Comparison of ENCODE assay signal across 8 cellular contexts in the genomic region with DNA sequence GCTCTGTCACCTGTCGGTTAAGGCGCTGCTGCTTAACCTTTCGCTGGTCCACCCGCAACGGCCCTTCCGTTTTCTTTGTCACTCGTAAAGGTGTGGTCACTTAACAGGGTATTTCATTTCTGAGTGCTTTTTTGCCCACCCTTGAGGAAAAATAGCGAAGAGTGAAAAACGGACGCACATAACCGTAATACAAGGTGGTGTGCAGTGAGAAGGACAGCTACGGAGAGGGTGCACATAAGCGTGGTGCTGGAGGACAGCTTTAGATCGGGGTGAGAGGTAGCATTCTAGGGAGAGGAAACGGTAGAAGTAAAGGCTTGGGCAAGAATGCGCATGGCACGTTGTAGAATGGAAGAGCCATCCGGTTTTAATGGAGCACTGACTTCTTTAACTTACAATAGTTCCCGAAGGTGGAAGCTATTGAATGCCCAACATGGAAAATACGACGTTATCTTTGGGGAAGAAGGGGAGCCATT. TPM values are rescaled to one million over a fixed set of nuclear protein-coding genes. Genes with fewer than 3 reads are reported as not detected.
DNase-seq lines count a peak whose midpoint lies in the region; ATAC-seq, FAIRE-seq and TF ChIP-seq lines count a peak whose summit lies in the region.

No MANE protein-coding gene starts in this region.

- peak overlapping the region; percentile 86 to 92 (median 86) for H3K4me3 Mint-ChIP-seq in T-cell

- H3K27ac Mint-ChIP-seq in T-cell, result peak overlapping the region; percentile 44 to 46

- TF ChIP-seq CTCF in pancreas (IDR thresholded peaks at IDR 0.05), result no peak

- intact Hi-C loops in pancreas (cut with DNase I), result loop anchor here in 1 of 3 donors (10.0 kb wide), 1 partner anchor 134 kb away; no protein-coding TSS in a partner anchor

- 0% methylated on average over 21 of the region's 21 CpGs for WGBS in esophagus, 2 donors
- 0% methylated on average over 21 of the region's 21 CpGs for WGBS in pancreas, 2 donors

- CTCF ChIA-PET in T-cell (lab: Charles Lee), result interaction anchor here in 1 of 2 donors (1.7 kb wide), 1 partner anchor 107 kb away, joined by 4 read pairs; no protein-coding TSS in a partner anchor

- DNase-seq in NCI-H82 (lab: John Stamatoyannopoulos, UW), result peak; percentile 17
- DNase-seq in NCI-H82 treated with DMSO at 0.1 percent for 48 hours (lab: John Stamatoyannopoulos, UW; ENCODE audit: unreplicated experiment), result no peak
- peak in 17 of 34 experiments; percentile 4 to 28 (median 12) for DNase-seq in T-cell
- DNase-seq in pancreas, result no peak
- no peak for DNase-seq in putamen (ENCODE audit: low spot score)
- DNase-seq in NCI-H446 treated with DMSO at 0.1 percent for 48 hours (lab: John Stamatoyannopoulos, UW), result no peak

- FAIRE-seq in pancreas (lab: Jason Lieb, UNC), result no peak

- H3K9me3 ChIP-seq in esophagus (ENCODE audit: control insufficient read depth in 2 of 2, insufficient read depth in 1 of 2, low read depth in 1 of 2, low read length in 1 of 2) (no peaks in the 10 kb centered on the region), pancreas (no peaks in the 10 kb centered on the region)

- H3K4me1 ChIP-seq in esophagus (ENCODE audit: control insufficient read depth in 2 of 2, insufficient read depth in 2 of 2, low read length in 1 of 2) (peaks cover 3 to 5% of the 10 kb centered on the region in 2 donors), pancreas (peaks cover 11 to 19% (median 15%) of the 10 kb centered on the region in 3 donors)

- H3K27me3 ChIP-seq in esophagus (ENCODE audit: control insufficient read depth in 1 of 2, insufficient read depth in 2 of 2, low read length in 2 of 2) (no peaks in the 10 kb centered on the region), pancreas (no peaks in the 10 kb centered on the region)

- peaks cover 52 to 63% (median 53%) of the 10 kb centered on the region in 3 donors for H3K4me1 Mint-ChIP-seq in T-cell

- ATAC-seq in HG03097 (IDR thresholded peaks at IDR 0.05; ENCODE audit: low FRiP score, unreplicated experiment) (peak; percentile 5), T-cell (replicated peaks in 1 of 4) (peak; percentile 27 to 37 (median 31)), pancreas (peak in 1 of 4 donors; percentile 10)

- POLR2A ChIA-PET in T-cell (lab: Charles Lee), result interaction anchor here (0.5 to 1.0 kb wide), 2 partner anchors 103 to 168 kb away, joined by 3 read pairs; partner anchors contain the start of gene MARCHF6 (in 1 of the 2)

- H3K27me3 Mint-ChIP-seq in T-cell, result no peaks in the 10 kb centered on the region

- H3K36me3 ChIP-seq in esophagus (ENCODE audit: control insufficient read depth in 2 of 2, insufficient read depth in 2 of 2, low read length in 1 of 2), result peaks cover 2 to 5% of the 10 kb centered on the region in 2 donors
- H3K36me3 ChIP-seq in pancreas, result peaks cover 0 to 10% (median 4%) of the 10 kb centered on the region in 3 donors

- peak overlapping the region in 1 of 2 donors; percentile 89 for H3K27ac ChIP-seq in esophagus (ENCODE audit: low read depth in 2 of 2, low read length in 1 of 2)
- H3K27ac ChIP-seq in pancreas, result peak overlapping the region in 3 of 4 donors; percentile 92 to 98 (median 97)

- H3K9me3 Mint-ChIP-seq in T-cell, result no peaks in the 10 kb centered on the region

- H3K36me3 Mint-ChIP-seq in T-cell, result peaks cover 17% of the 10 kb centered on the region

- H3K4me3 ChIP-seq in esophagus (ENCODE audit: low read depth in 1 of 2, low read length in 2 of 2), result peak overlapping the region; percentile 93 to 96
- peak overlapping the region; percentile 82 to 98 (median 95) for H3K4me3 ChIP-seq in pancreas

RNA-seq across cellular contexts. Expression of gene CCT5, which starts 0.8 kb away (rescaled TPM):
- total RNA-seq in T-cell (100 to 1,000 TPM in 3 of 5 donors, 10 to 100 TPM in 2; 63.3 to 111 (median 105) TPM), pancreas (10 to 100 TPM; 33.7 to 75.6 (median 61.7) TPM)
- polyA plus RNA-seq in esophagus (100 to 1,000 TPM in 1 of 2 donors, 10 to 100 TPM in 1; 81.7 to 186 TPM), pancreas (10 to 100 TPM; 52.2 to 62.0 TPM)

RNA-seq across cellular contexts. Expression of gene ATPSCKMT, which starts 1.2 kb away (rescaled TPM):
- total RNA-seq in T-cell, result 10 to 100 TPM in 4 of 5 donors, 1 to 10 TPM in 1; 7.7 to 14.9 (median 13.4) TPM
- polyA plus RNA-seq in esophagus, result 1 to 10 TPM; 8.5 to 8.8 TPM
- 10 to 100 TPM in 1 of 6 donors, 1 to 10 TPM in 5; 5.7 to 11.8 (median 6.6) TPM for total RNA-seq in pancreas
- polyA plus RNA-seq in pancreas, result 1 to 10 TPM; 6.2 to 8.0 TPM

RNA-seq across cellular contexts. Expression of gene CMBL, which starts 56.9 kb away (rescaled TPM):
- total RNA-seq in T-cell (1 to 10 TPM in 2 of 5 donors, under 1 TPM in 3; 0.19 to 1.2 (median 0.80) TPM), pancreas (10 to 100 TPM; 10.8 to 20.3 (median 11.7) TPM)
- polyA plus RNA-seq in esophagus (1 to 10 TPM; 1.9 to 2.8 TPM), pancreas (10 to 100 TPM in 1 of 2 donors, 1 to 10 TPM in 1; 6.2 to 11.4 TPM)

Comparison
In these comparisons a context has a peak if more than half of its experiments do, and no peak if none do; other contexts are left out.
1. RNA of gene CMBL, which starts 56.9 kb away (total RNA-seq): 10.8 to 20.3 TPM in pancreas; 0.19 to 1.2 TPM in T-cell; every median in the first group is over 4 times any median in the second.